Comparison of ENCODE assay signal across 1 cellular context in genomic region chr7:134920026-134920758, GRCh38.
TF ChIP-seq lines count a peak whose summit lies in the region.

No MANE protein-coding gene starts in this region.

TF ChIP-seq in SK-N-SH, 30 proteins besides CTCF, POLR2A, EP300 and RAD21 (continued from another document):
- TF ChIP-seq CHD2 (IDR thresholded peaks at IDR 0.05; ENCODE audit: low read length, partially characterized antibody) (no peak), ELF1 (IDR thresholded peaks at IDR 0.05) (no peak), MEF2A (IDR thresholded peaks at IDR 0.05; ENCODE audit: borderline replicate concordance, low read depth) (no peak), FOXM1 (IDR thresholded peaks at IDR 0.05; ENCODE audit: low read depth) (no peak), FOSL2 (IDR thresholded peaks at IDR 0.05; ENCODE audit: borderline replicate concordance, low read depth) (peak; percentile 61; the same call in 1 of the 2 replicates), GATA2 (CRISPR knock-in tag; IDR thresholded peaks at IDR 0.05) (no peak), JUND (IDR thresholded peaks at IDR 0.05) (peak; percentile 52)
